ENCODE assay signal across 9 cellular contexts in the genomic region with DNA sequence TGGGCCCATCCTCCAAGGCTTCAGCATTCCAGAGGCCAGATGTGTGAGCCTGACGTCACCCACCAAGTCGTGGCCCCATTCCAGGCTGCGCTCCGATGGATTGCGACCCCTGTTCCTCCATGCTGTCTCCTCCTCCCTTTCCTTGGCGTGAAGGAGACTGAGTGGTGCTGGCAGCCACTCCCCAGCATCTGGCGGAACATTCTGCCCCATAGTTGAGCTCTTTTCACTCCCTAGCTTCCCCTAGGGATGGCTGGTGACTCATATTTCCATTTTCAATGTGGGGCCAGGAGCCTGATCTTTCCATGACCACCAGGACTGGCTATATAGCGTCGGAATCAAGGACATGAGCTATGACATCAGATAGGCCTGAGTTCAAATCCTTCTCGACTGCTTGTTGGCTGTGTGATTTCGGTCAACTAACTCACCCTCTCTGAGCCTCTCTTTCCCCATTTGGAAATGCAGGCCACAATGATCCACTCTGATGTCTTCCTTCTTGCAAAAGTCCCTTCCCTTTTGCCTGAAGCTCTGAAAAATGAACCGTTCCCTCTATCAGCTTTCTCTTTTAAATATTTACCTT. TPM values are rescaled to one million over a fixed set of nuclear protein-coding genes. Genes with fewer than 3 reads are reported as not detected.
DNase-seq lines count a peak whose midpoint lies in the region; ATAC-seq and TF ChIP-seq lines count a peak whose summit lies in the region.
"Had no signal": no experiment of that assay in that cellular context is flagged by ENCODE, and none has a peak within 500 bp of the region (broad histone marks: within the 10 kb centered on the region; RNA-seq: fewer than 3 reads in every experiment).

No MANE protein-coding gene starts in this region.

- H3K27ac ChIP-seq in lung (ENCODE audit: low read depth in 1 of 2, low read length in 1 of 2) (peak overlapping the region in 1 of 2 donors; percentile 35), tibial artery (peak overlapping the region; percentile 87 to 90), WERI-Rb-1 (no peak overlapping the region)

- CTCF ChIA-PET in activated CD4-positive, alpha-beta T cell treated with anti-CD3 and anti-CD28 coated beads, Interleukin-2, amount 10 ng/mL, durations not matched to agents 7 days and 5 days (lab: Charles Lee) = interaction anchor here (0.6 to 1.5 kb wide), 5 partner anchors 10 to 170 kb away, joined by 3 to 4 read pairs (median 3); no protein-coding TSS in a partner anchor

- peaks cover 0 to 24% of the 10 kb centered on the region in 2 donors for H3K4me1 ChIP-seq in lung (ENCODE audit: control insufficient read depth in 2 of 2, insufficient read depth in 2 of 2, low read length in 2 of 2)
- H3K4me1 ChIP-seq in tibial artery = peaks cover 6 to 95% (median 72%) of the 10 kb centered on the region in 4 donors

- TF ChIP-seq CTCF in lung (IDR thresholded peaks at IDR 0.05; ENCODE audit: control extremely low read depth, extremely low read depth) (no peak), tibial artery (IDR thresholded peaks at IDR 0.05) (peak; percentile 35 to 47), WERI-Rb-1 (IDR thresholded peaks at IDR 0.05; ENCODE audit: low read depth, low read length) (no peak)

- H3K4me3 ChIP-seq in lung (no peak overlapping the region), tibial artery (no peak overlapping the region), WERI-Rb-1 (ENCODE audit: low read depth, low read length) (no peak overlapping the region)

- no peaks in the 10 kb centered on the region for H3K9me3 ChIP-seq in lung (ENCODE audit: control insufficient read depth in 2 of 2, insufficient read depth in 1 of 2, low read length in 1 of 2)
- H3K9me3 ChIP-seq in tibial artery = no peaks in the 10 kb centered on the region
- H3K9me3 ChIP-seq in WERI-Rb-1 (ENCODE audit: severe bottlenecking) = no peaks in the 10 kb centered on the region

- ATAC-seq in lung (ENCODE audit: insufficient read depth, low FRiP score) = peak; percentile 30
- ATAC-seq in HG03520 (IDR thresholded peaks at IDR 0.05; ENCODE audit: unreplicated experiment) = no peak
- ATAC-seq: activated CD8-positive, alpha-beta memory T cell treated with anti-CD3 and anti-CD28 coated beads, Interleukin-2, amount 10 ng/mL, durations not matched to agents 7 days and 5 days had no signal

- H3K4me3 Mint-ChIP-seq in activated CD4-positive, alpha-beta T cell treated with anti-CD3 and anti-CD28 coated beads, Interleukin-2, amount 10 ng/mL, durations not matched to agents 7 days and 5 days = no peak overlapping the region
- H3K4me3 Mint-ChIP-seq: activated CD8-positive, alpha-beta memory T cell treated with anti-CD3 and anti-CD28 coated beads, Interleukin-2, amount 10 ng/mL, durations not matched to agents 7 days and 5 days had no signal

- POLR2A ChIA-PET in activated CD4-positive, alpha-beta T cell treated with anti-CD3 and anti-CD28 coated beads, Interleukin-2, amount 10 ng/mL, durations not matched to agents 7 days and 5 days (lab: Charles Lee) = no interaction called here

- H3K27me3 ChIP-seq in lung (ENCODE audit: control insufficient read depth, insufficient read depth) = no peaks in the 10 kb centered on the region
- H3K27me3 ChIP-seq in tibial artery = no peaks in the 10 kb centered on the region
- H3K27me3 ChIP-seq in WERI-Rb-1 (ENCODE audit: insufficient read depth, low read depth, severe bottlenecking) = no peaks in the 10 kb centered on the region

- H3K27ac Mint-ChIP-seq in activated CD4-positive, alpha-beta T cell treated with anti-CD3 and anti-CD28 coated beads, Interleukin-2, amount 10 ng/mL, durations not matched to agents 7 days and 5 days = no peak overlapping the region
- H3K27ac Mint-ChIP-seq: activated CD8-positive, alpha-beta memory T cell treated with anti-CD3 and anti-CD28 coated beads, Interleukin-2, amount 10 ng/mL, durations not matched to agents 7 days and 5 days had no signal

- no peaks in the 10 kb centered on the region for H3K27me3 Mint-ChIP-seq in activated CD4-positive, alpha-beta T cell treated with anti-CD3 and anti-CD28 coated beads, Interleukin-2, amount 10 ng/mL, durations not matched to agents 7 days and 5 days
- H3K27me3 Mint-ChIP-seq: activated CD8-positive, alpha-beta memory T cell treated with anti-CD3 and anti-CD28 coated beads, Interleukin-2, amount 10 ng/mL, durations not matched to agents 7 days and 5 days had no signal

- 62 to 75% methylated on average over 12 of the region's 12 CpGs for WGBS in lung, 2 donors

- H3K4me1 Mint-ChIP-seq in activated CD4-positive, alpha-beta T cell treated with anti-CD3 and anti-CD28 coated beads, Interleukin-2, amount 10 ng/mL, durations not matched to agents 7 days and 5 days = peaks cover 12% of the 10 kb centered on the region

- DNase-seq in LHCN-M2 (ENCODE audit: low read depth) (peak; percentile 98), dermis microvascular lymphatic vessel endothelial cell (ENCODE audit: low read depth in 2 of 2) (peak; percentile 93 to 94), lung (ENCODE audit: low spot score) (peak; percentile 81), tibial artery (peak; percentile 97 to 100), WERI-Rb-1 (no peak), NOMO-1 (lab: John Stamatoyannopoulos, UW; ENCODE audit: unreplicated experiment in 2 of 2) (no peak)
- no peak for DNase-seq in activated CD4-positive, alpha-beta T cell treated with anti-CD3 and anti-CD28 coated beads, Interleukin-2, amount 10 ng/mL, durations not matched to agents 7 days and 5 days
- DNase-seq: activated CD8-positive, alpha-beta memory T cell treated with anti-CD3 and anti-CD28 coated beads, Interleukin-2, amount 10 ng/mL, durations not matched to agents 7 days and 5 days had no signal

- intact Hi-C loops in tibial artery (cut with DNase I; ENCODE audit: low total_unique reads) = no loop called here

- no peaks in the 10 kb centered on the region for H3K9me3 Mint-ChIP-seq in activated CD4-positive, alpha-beta T cell treated with anti-CD3 and anti-CD28 coated beads, Interleukin-2, amount 10 ng/mL, durations not matched to agents 7 days and 5 days

- H3K36me3 ChIP-seq in lung (ENCODE audit: control insufficient read depth in 2 of 2, insufficient read depth in 2 of 2, low read length in 2 of 2) (no peaks in the 10 kb centered on the region), tibial artery (no peaks in the 10 kb centered on the region), WERI-Rb-1 (no peaks in the 10 kb centered on the region)

- H3K36me3 Mint-ChIP-seq in activated CD4-positive, alpha-beta T cell treated with anti-CD3 and anti-CD28 coated beads, Interleukin-2, amount 10 ng/mL, durations not matched to agents 7 days and 5 days (ENCODE audit: low read depth) = no peaks in the 10 kb centered on the region
- H3K36me3 Mint-ChIP-seq: activated CD8-positive, alpha-beta memory T cell treated with anti-CD3 and anti-CD28 coated beads, Interleukin-2, amount 10 ng/mL, durations not matched to agents 7 days and 5 days had no signal

RNA-seq across cellular contexts. Expression of a gene that starts 24.5 kb away (rescaled TPM):
- 87.6 and 101 TPM in 2 replicates for total RNA-seq in LHCN-M2 (2014; rRNA removed)
- 74.1 TPM for polyA plus RNA-seq in LHCN-M2 (2012)
- total RNA-seq in dermis microvascular lymphatic vessel endothelial cell = 84.5 and 139 TPM in 2 replicates
- total RNA-seq in lung = 100 to 1,000 TPM; 310 to 377 TPM
- 1,000 to 10,000 TPM in 1 of 2 donors, 100 to 1,000 TPM in 1; 138 to 1,153 TPM for polyA plus RNA-seq in lung
- 10 to 100 TPM; 11.3 to 14.9 TPM for total RNA-seq in activated CD4-positive, alpha-beta T cell treated with anti-CD3 and anti-CD28 coated beads, Interleukin-2, amount 10 ng/mL, durations not matched to agents 7 days and 5 days

RNA-seq across cellular contexts. Expression of a gene that starts 38.6 kb away (rescaled TPM):
- 152 and 158 TPM in 2 replicates for total RNA-seq in LHCN-M2 (2014; rRNA removed)
- polyA plus RNA-seq in LHCN-M2 (2012) = 184 TPM
- 57.9 and 62.6 TPM in 2 replicates for total RNA-seq in dermis microvascular lymphatic vessel endothelial cell
- 100 to 1,000 TPM in 1 of 2 donors, 10 to 100 TPM in 1; 62.2 to 215 TPM for total RNA-seq in lung
- polyA plus RNA-seq in lung = 100 to 1,000 TPM; 122 to 204 TPM
- total RNA-seq in activated CD4-positive, alpha-beta T cell treated with anti-CD3 and anti-CD28 coated beads, Interleukin-2, amount 10 ng/mL, durations not matched to agents 7 days and 5 days = 10 to 100 TPM; 43.4 to 45.0 TPM

Comparison
In these comparisons a context has a peak if more than half of its experiments do, and no peak if none do; other contexts are left out.
1. DNase-seq: peak in LHCN-M2 (single experiment), dermis microvascular lymphatic vessel endothelial cell (2 of 2), lung (single experiment) and tibial artery (2 of 2); none in WERI-Rb-1 (single experiment), activated CD4-positive, alpha-beta T cell treated with anti-CD3 and anti-CD28 coated beads, Interleukin-2, amount 10 ng/mL, durations not matched to agents 7 days and 5 days (single experiment) and NOMO-1 (0 of 2).
2. CTCF ChIP-seq: peak in tibial artery (2 of 2); none in lung (single experiment) and WERI-Rb-1 (single experiment).